Comparison of ENCODE assay signal across 1 cellular context in genomic region chr19:18282021-18282787, GRCh38.
TF ChIP-seq lines count a peak whose summit lies in the region.

No MANE protein-coding gene starts in this region.

TF ChIP-seq in GM12878, 131 proteins besides CTCF, POLR2A, EP300 and RAD21 (continued from another document):
- no peak for TF ChIP-seq IRF3 (IDR thresholded peaks at IDR 0.05)
- no peak for TF ChIP-seq IRF5 (IDR thresholded peaks at IDR 0.05; ENCODE audit: borderline replicate concordance)
- peak; percentile 30; the same call in 1 of the 2 replicates for TF ChIP-seq SIN3A (IDR thresholded peaks at IDR 0.05; ENCODE audit: low read depth, low read length)
- no peak for TF ChIP-seq CHD2 (IDR thresholded peaks at IDR 0.05; ENCODE audit: borderline replicate concordance, low read depth, low read length)
- TF ChIP-seq SMAD5 (IDR thresholded peaks at IDR 0.05; ENCODE audit: low read depth) = 0 out of 2 replicates have a peak, but pooled peaks have one; percentile 21
- TF ChIP-seq EGR1 (IDR thresholded peaks at IDR 0.05; ENCODE audit: borderline replicate concordance in 1 of 2, low read depth in 2 of 2, low read length in 2 of 2) = peak in 1 of 2 experiments; percentile 74; a peak in 2 of 3 replicates
- no peak for TF ChIP-seq STAT1 (conservative IDR thresholded peaks at IDR 0.05)
- no peak for TF ChIP-seq SRF (IDR thresholded peaks at IDR 0.05; ENCODE audit: low read depth in 2 of 2, low read length in 2 of 2)
- TF ChIP-seq KLF5 (IDR thresholded peaks at IDR 0.05; ENCODE audit: partially characterized antibody) = no peak
- TF ChIP-seq SPI1 (IDR thresholded peaks at IDR 0.05; ENCODE audit: borderline replicate concordance, insufficient read depth, low read depth, low read length) = no peak
- no peak for TF ChIP-seq YBX1 (IDR thresholded peaks at IDR 0.05)
- no peak for TF ChIP-seq TCF3 (IDR thresholded peaks at IDR 0.05; ENCODE audit: borderline replicate concordance, insufficient read depth, low read depth, low read length)
- TF ChIP-seq ZBTB4 (CRISPR knock-in tag; IDR thresholded peaks at IDR 0.05) = no peak
- TF ChIP-seq EED (IDR thresholded peaks at IDR 0.05; ENCODE audit: low read depth) = no peak
- TF ChIP-seq MYB (IDR thresholded peaks at IDR 0.05; ENCODE audit: borderline replicate concordance, low read depth, low read length) = no peak
- no peak for TF ChIP-seq RB1 (IDR thresholded peaks at IDR 0.05; ENCODE audit: borderline replicate concordance)
- no peak for TF ChIP-seq SIX5 (IDR thresholded peaks at IDR 0.05; ENCODE audit: low read depth, low read length, severe bottlenecking)
- TF ChIP-seq HCFC1 (IDR thresholded peaks at IDR 0.05; ENCODE audit: low read length) = no peak
- no peak for TF ChIP-seq CHD4 (IDR thresholded peaks at IDR 0.05)
- no peak for TF ChIP-seq RFX5 (IDR thresholded peaks at IDR 0.05; ENCODE audit: low read depth, low read length)
- TF ChIP-seq PAX8 (IDR thresholded peaks at IDR 0.05) = no peak
